Comparison of ENCODE assay signal across 15 cellular contexts in genomic region chr20:49831770-49832631, GRCh38. TPM values are rescaled to one million over a fixed set of nuclear protein-coding genes. Genes with fewer than 3 reads are reported as not detected.
DNase-seq lines count a peak whose midpoint lies in the region; FAIRE-seq and TF ChIP-seq lines count a peak whose summit lies in the region.
"Had no signal": no experiment of that assay in that cellular context is flagged by ENCODE, and none has a peak within 500 bp of the region (broad histone marks: within the 10 kb centered on the region; RNA-seq: fewer than 3 reads in every experiment).

No MANE protein-coding gene starts in this region.

- H3K27me3 ChIP-seq in OCI-LY1 (ENCODE audit: insufficient read depth, low read length) (no peaks in the 10 kb centered on the region), neuronal stem cell (ENCODE audit: control insufficient read depth in 3 of 3, insufficient read depth in 3 of 3, low read depth in 1 of 3, low read length in 3 of 3) (no peaks in the 10 kb centered on the region)
- H3K27me3 ChIP-seq: pancreas had no signal

- H3K4me3 ChIP-seq in OCI-LY1 (ENCODE audit: low read depth, low read length, poor library complexity, severe bottlenecking) (no peak overlapping the region), neuronal stem cell (ENCODE audit: low read length in 2 of 2) (no peak overlapping the region)
- H3K4me3 ChIP-seq: lung, pancreas had no signal

- H3K18ac ChIP-seq in neuronal stem cell (ENCODE audit: low read length): peak overlapping the region; percentile 15

- H3K9ac ChIP-seq in OCI-LY1 (ENCODE audit: low read length) (peak overlapping the region; percentile 15; the same call in 1 of the 2 replicates), neuronal stem cell (ENCODE audit: low read depth, low read length, poor library complexity) (no peak overlapping the region)

- no peak overlapping the region for H2BK120ac ChIP-seq in neuronal stem cell (ENCODE audit: low read depth, low read length)

- H2AFZ ChIP-seq in OCI-LY1 (ENCODE audit: low read length) (no peak overlapping the region), neuronal stem cell (ENCODE audit: low read length) (no peak overlapping the region)

- H4K8ac ChIP-seq in neuronal stem cell (ENCODE audit: low read depth, low read length): no peak overlapping the region

- DNase-seq in epithelial cell of prostate (ENCODE audit: low read depth, low spot score) (no peak), neuronal stem cell (ENCODE audit: low spot score) (no peak), urothelium cell line (ENCODE audit: low spot score) (no peak), GF-D8 (lab: John Stamatoyannopoulos, UW) (no peak), NCI-H446 treated with DMSO at 0.1 percent for 48 hours (lab: John Stamatoyannopoulos, UW) (no peak)
- DNase-seq in activated T-cell treated with anti-CD3 and anti-CD28 coated beads, Interleukin-2, amount 50 U/mL, for 1 hour: no peak
- DNase-seq: activated naive CD4-positive, alpha-beta T cell treated with Interleukin-2 at 50 U/mL for 16 hours; KG1; NCI-H1436 treated with DMSO at 0.1 percent for 48 hours; NCI-H524; pancreas had no signal

- no peak for TF ChIP-seq CTCF in C4-2B (conservative IDR thresholded peaks at IDR 0.05)
- no peak for TF ChIP-seq CTCF in OCI-LY1 (IDR thresholded peaks at IDR 0.05; ENCODE audit: low read length)

- H3K9me2 ChIP-seq in OCI-LY1 (ENCODE audit: low read depth, low read length): no peaks in the 10 kb centered on the region

- H3K4me1 ChIP-seq in OCI-LY1 (ENCODE audit: insufficient read depth, low read length, severe bottlenecking): peaks cover 17% of the 10 kb centered on the region
- peaks cover 6 to 10% of the 10 kb centered on the region in 2 donors for H3K4me1 ChIP-seq in neuronal stem cell (ENCODE audit: control insufficient read depth in 2 of 2, insufficient read depth in 1 of 2, low read depth in 1 of 2, low read length in 2 of 2)
- H3K4me1 ChIP-seq: pancreas had no signal

- H3K79me2 ChIP-seq in OCI-LY1 (ENCODE audit: insufficient read depth, low read length): no peaks in the 10 kb centered on the region

- H3K27ac ChIP-seq in C4-2B (peak overlapping the region; percentile 54), OCI-LY1 (ENCODE audit: low read depth, low read length, poor library complexity, severe bottlenecking) (peak overlapping the region; percentile 84), epithelial cell of prostate (peak overlapping the region; percentile 39), neuronal stem cell (replicated peaks; ENCODE audit: low read length) (no peak overlapping the region)
- H3K27ac ChIP-seq: pancreas had no signal

- H2BK12ac ChIP-seq in neuronal stem cell (ENCODE audit: low read length): no peak overlapping the region

- no peak overlapping the region for H3K4ac ChIP-seq in neuronal stem cell (ENCODE audit: low read length)

- FAIRE-seq in urothelium cell line (lab: Jason Lieb, UNC): no peak
- FAIRE-seq: GM12892, pancreas had no signal

- H3K4me2 ChIP-seq in OCI-LY1 (ENCODE audit: low read length) (no peak overlapping the region; the same call in 1 of the 2 replicates), neuronal stem cell (ENCODE audit: insufficient read depth, low read length, poor library complexity, severe bottlenecking) (no peak overlapping the region)

- no peak overlapping the region for H3K23ac ChIP-seq in neuronal stem cell (ENCODE audit: low read depth, low read length, poor library complexity)

- H3K9me3 ChIP-seq in OCI-LY1 (ENCODE audit: low read length): no peaks in the 10 kb centered on the region
- H3K9me3 ChIP-seq in neuronal stem cell (replicated peaks in 1 of 2; ENCODE audit: control insufficient read depth in 2 of 2, insufficient read depth in 1 of 2, low read depth in 1 of 2, low read length in 2 of 2): peaks cover 0 to 4% of the 10 kb centered on the region in 2 donors
- H3K9me3 ChIP-seq: pancreas had no signal

- no peak overlapping the region for H4K91ac ChIP-seq in neuronal stem cell (ENCODE audit: low read depth, low read length, poor library complexity)

- no peak overlapping the region for H2BK15ac ChIP-seq in neuronal stem cell (ENCODE audit: low read length)

- no peaks in the 10 kb centered on the region for H3F3A ChIP-seq in OCI-LY1 (ENCODE audit: insufficient read depth, low read length)

- peaks cover 66% of the 10 kb centered on the region for H3K36me3 ChIP-seq in OCI-LY1 (ENCODE audit: insufficient read depth, low read length)
- peaks cover 0 to 44% of the 10 kb centered on the region in 2 donors for H3K36me3 ChIP-seq in neuronal stem cell (replicated peaks in 1 of 2; ENCODE audit: control insufficient read depth in 2 of 2, insufficient read depth in 2 of 2, low read length in 2 of 2)

- H4K20me1 ChIP-seq in OCI-LY1 (ENCODE audit: insufficient read depth, low read length): no peaks in the 10 kb centered on the region

- peak overlapping the region; percentile 77 for H2AK5ac ChIP-seq in neuronal stem cell (ENCODE audit: low read depth, low read length)

- peaks cover 2% of the 10 kb centered on the region for H3K79me1 ChIP-seq in neuronal stem cell (ENCODE audit: low read depth, low read length)

- no CpG with 5 or more reads among the region's 12 CpGs for WGBS in neuronal stem cell (ENCODE audit: extremely low coverage in 2 of 2, insufficient read length in 2 of 2, insufficient replicate concordance in 1 of 2), 2 donors

- peak overlapping the region; percentile 1 for H2BK5ac ChIP-seq in neuronal stem cell (ENCODE audit: low read length)

- no peak overlapping the region for H3K14ac ChIP-seq in neuronal stem cell (ENCODE audit: low read length)

RNA-seq across cellular contexts. Expression of gene SLC9A8, which starts 19.4 kb away (rescaled TPM):
- 2.9 TPM for polyA plus RNA-seq in neuronal stem cell (2013, experiment 1 of 2)
- 2.7 TPM for polyA plus RNA-seq in neuronal stem cell (2013, experiment 2 of 2)
